ENCODE assay signal across 19 cellular contexts in genomic region chr5:59712836-59713487, GRCh38.
A peak's percentile ranks its signal among the peaks of the same experiment; 100 is the strongest.
DNase-seq lines count a peak whose midpoint lies in the region; FAIRE-seq and TF ChIP-seq lines count a peak whose summit lies in the region.
"Had no signal": no experiment of that assay in that cellular context is flagged by ENCODE, and none has a peak within 500 bp of the region (broad histone marks: within the 10 kb centered on the region; RNA-seq: fewer than 3 reads in every experiment).

No MANE protein-coding gene starts in this region.

- no peak overlapping the region for H2AFZ ChIP-seq in OCI-LY7 (ENCODE audit: low read length)

- H3K27me3 ChIP-seq in esophagus squamous epithelium (no peaks in the 10 kb centered on the region), small intestine (ENCODE audit: control insufficient read depth in 2 of 2, insufficient read depth in 2 of 2, low read length in 2 of 2) (peaks cover 0 to 3% of the 10 kb centered on the region in 2 donors)
- H3K27me3 ChIP-seq: BE2C, testis had no signal

- no peak overlapping the region for H3K4me2 ChIP-seq in OCI-LY7 (ENCODE audit: low read length)

- intact Hi-C loops in OCI-LY7 (cut with micrococcal nuclease; ENCODE audit: unreplicated experiment) (no loop called here), esophagus squamous epithelium (cut with DNase I) (no loop called here)

- TF ChIP-seq CTCF in AG10803 (conservative IDR thresholded peaks at IDR 0.05; ENCODE audit: low read length) (no peak), GM12865 (IDR thresholded peaks at IDR 0.05; ENCODE audit: insufficient read depth, low read depth, low read length, missing control alignments) (no peak), OCI-LY7 (conservative IDR thresholded peaks at IDR 0.05; ENCODE audit: low read length) (no peak), fibroblast of the aortic adventitia (IDR thresholded peaks at IDR 0.05; ENCODE audit: insufficient read depth, low read length) (no peak), esophagus squamous epithelium (IDR thresholded peaks at IDR 0.05) (no peak)

- POLR2A ChIA-PET in OCI-LY7 (lab: Charles Lee) = interaction anchor here (0.7 kb wide), 1 partner anchor 516 kb away, joined by 5 read pairs; no protein-coding TSS in a partner anchor

- H3K4me1 ChIP-seq in OCI-LY7 (ENCODE audit: insufficient read depth, low read length, poor library complexity, severe bottlenecking) (no peaks in the 10 kb centered on the region), esophagus squamous epithelium (peaks cover 5 to 19% (median 6%) of the 10 kb centered on the region in 3 donors), small intestine (ENCODE audit: control insufficient read depth in 2 of 2, insufficient read depth in 1 of 2, low read depth in 1 of 2, low read length in 1 of 2) (no peaks in the 10 kb centered on the region)
- H3K4me1 ChIP-seq: BE2C, testis had no signal

- no peak for TF ChIP-seq POLR2A in esophagus squamous epithelium (IDR thresholded peaks at IDR 0.05)

- DNase-seq in AG10803 (ENCODE audit: low read depth) = peak; percentile 22
- peak; percentile 15 for DNase-seq in GM12865 (ENCODE audit: low read depth)
- peak; percentile 79 for DNase-seq in OCI-LY7 (ENCODE audit: low spot score)
- peak; percentile 4 for DNase-seq in fibroblast of the aortic adventitia (ENCODE audit: low read depth)
- DNase-seq in NCI-H526 treated with DMSO at 0.1 percent for 48 hours (lab: John Stamatoyannopoulos, UW) = no peak
- no peak for DNase-seq in esophagus squamous epithelium (lab: John Stamatoyannopoulos, UW)
- no peak for DNase-seq in small intestine
- no peak for DNase-seq in activated effector memory CD4-positive, alpha-beta T cell treated with Interleukin-2 at 50 U/mL for 16 hours
- DNase-seq: anterior cingulate cortex; BE2C; H7; islet precursor cell; NCI-H510A; right cardiac atrium; stimulated activated CD4-positive, alpha-beta T cell treated with anti-CD3 and anti-CD28 coated beads, Interleukin-2, amount 100 ng/mL, for 48 hours; stimulated activated CD8-positive, alpha-beta memory T cell treated with anti-CD3 and anti-CD28 coated beads, Interleukin-4, amount 100 ng/mL, for 48 hours; testis had no signal

- H3K27ac ChIP-seq in OCI-LY7 (ENCODE audit: low read depth, low read length, poor library complexity, severe bottlenecking) (no peak overlapping the region), esophagus squamous epithelium (no peak overlapping the region), small intestine (ENCODE audit: low read depth in 1 of 2, low read length in 1 of 2) (no peak overlapping the region)
- H3K27ac ChIP-seq: testis, VCaP had no signal

- no TSS peak for BruUV-seq in OCI-LY7 (replicated peaks; lab: Mats Ljungman, UMichigan)

- WGBS in esophagus squamous epithelium, 2 donors = 75 to 83% methylated on average over 4 to 5 of the region's 5 CpGs
- 88 to 97% (median 96%) methylated on average over 5 of the region's 5 CpGs for WGBS in small intestine, 3 donors

- H4K20me1 ChIP-seq in OCI-LY7 (ENCODE audit: insufficient read depth, low read length) = no peaks in the 10 kb centered on the region

- H3K36me3 ChIP-seq in OCI-LY7 (ENCODE audit: insufficient read depth, low read length) (no peaks in the 10 kb centered on the region), esophagus squamous epithelium (no peaks in the 10 kb centered on the region), small intestine (ENCODE audit: control insufficient read depth in 2 of 2, insufficient read depth in 2 of 2, low read length in 2 of 2) (no peaks in the 10 kb centered on the region)
- H3K36me3 ChIP-seq: BE2C had no signal

- CTCF ChIA-PET in OCI-LY7 (lab: Charles Lee; ENCODE audit: unreplicated experiment) = no interaction called here

- H3K4me3 ChIP-seq in AG10803 (ENCODE audit: low read length) (no peak overlapping the region), GM12865 (ENCODE audit: low read depth, low read length) (no peak overlapping the region), OCI-LY7 (ENCODE audit: low read depth, low read length, poor library complexity, severe bottlenecking) (no peak overlapping the region), fibroblast of the aortic adventitia (ENCODE audit: low read depth, low read length) (no peak overlapping the region), esophagus squamous epithelium (no peak overlapping the region), small intestine (ENCODE audit: low read depth in 1 of 2, low read length in 2 of 2) (no peak overlapping the region)
- H3K4me3 ChIP-seq: testis had no signal

- H3K79me2 ChIP-seq in OCI-LY7 (ENCODE audit: insufficient read depth, low read depth, low read length) = no peaks in the 10 kb centered on the region

- FAIRE-seq in small intestine (lab: Jason Lieb, UNC) = no peak
- FAIRE-seq: endothelial cell of umbilical vein had no signal

- H3K9me3 ChIP-seq in OCI-LY7 (ENCODE audit: low read length) (peaks cover 16% of the 10 kb centered on the region), esophagus squamous epithelium (peaks cover 0 to 7% (median 4%) of the 10 kb centered on the region in 3 donors), small intestine (ENCODE audit: control insufficient read depth, low read depth) (no peaks in the 10 kb centered on the region)
- H3K9me3 ChIP-seq: testis had no signal

- H3K9me2 ChIP-seq in OCI-LY7 (ENCODE audit: insufficient read depth, low read length) = no peaks in the 10 kb centered on the region

Comparison
In these comparisons a context has a peak if more than half of its experiments do, and no peak if none do; other contexts are left out.
1. DNase-seq: peak in AG10803 (single experiment), GM12865 (single experiment), OCI-LY7 (single experiment) and fibroblast of the aortic adventitia (single experiment); none in NCI-H526 treated with DMSO at 0.1 percent for 48 hours (single experiment), esophagus squamous epithelium (single experiment), small intestine (single experiment) and activated effector memory CD4-positive, alpha-beta T cell treated with Interleukin-2 at 50 U/mL for 16 hours (single experiment).